ENCODE assay signal across 15 cellular contexts in the genomic region with DNA sequence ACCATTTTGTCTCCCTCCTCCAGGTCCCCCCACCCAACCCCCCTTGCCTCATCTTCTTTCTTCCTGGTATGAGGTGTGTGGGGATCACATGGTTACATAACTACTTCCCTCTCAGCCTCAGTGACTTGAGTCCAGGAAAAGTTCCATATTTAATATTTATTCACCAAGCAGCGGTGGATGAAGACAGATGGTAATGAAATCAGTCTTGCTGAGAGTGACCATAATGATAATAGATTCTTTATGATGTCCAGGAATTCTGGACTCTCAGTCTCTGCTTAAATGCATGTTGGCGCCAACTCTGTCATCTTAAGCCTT.
DNase-seq lines count a peak whose midpoint lies in the region; ATAC-seq, FAIRE-seq and TF ChIP-seq lines count a peak whose summit lies in the region.
"Had no signal": no experiment of that assay in that cellular context is flagged by ENCODE, and none has a peak within 500 bp of the region (broad histone marks: within the 10 kb centered on the region; RNA-seq: fewer than 3 reads in every experiment).

No MANE protein-coding gene starts in this region.

- no peaks in the 10 kb centered on the region for H3K36me3 ChIP-seq in GM23248 (ENCODE audit: low read depth)
- no peaks in the 10 kb centered on the region for H3K36me3 ChIP-seq in keratinocyte (ENCODE audit: control insufficient read depth in 2 of 2, extremely low read depth in 1 of 2, insufficient read depth in 2 of 2, low read length in 2 of 2)
- H3K36me3 ChIP-seq in uterus = no peaks in the 10 kb centered on the region
- H3K36me3 ChIP-seq: BE2C, HAP-1 had no signal

- in situ Hi-C loops in GM23248 (cut with MboI) = no loop called here

- H3K27ac ChIP-seq in GM23248 = no peak overlapping the region
- peak overlapping the region; percentile 79 for H3K27ac ChIP-seq in VCaP
- H3K27ac ChIP-seq in keratinocyte (ENCODE audit: control insufficient read depth, insufficient read depth, low read length) = no peak overlapping the region
- peak overlapping the region; percentile 43 to 56 for H3K27ac ChIP-seq in uterus

- no peak for ATAC-seq in activated CD8-positive, alpha-beta memory T cell treated with anti-CD3 and anti-CD28 coated beads, Interleukin-2, amount 10 ng/mL, durations not matched to agents 7 days and 5 days

- H3K79me2 ChIP-seq in GM23248 (ENCODE audit: insufficient read depth) (no peaks in the 10 kb centered on the region), keratinocyte (ENCODE audit: control insufficient read depth, insufficient read depth, low read length) (no peaks in the 10 kb centered on the region)

- FAIRE-seq in keratinocyte (lab: Jason Lieb, UNC) = no peak
- FAIRE-seq: H1 had no signal

- peaks cover 47% of the 10 kb centered on the region for H3K4me1 ChIP-seq in GM23248 (ENCODE audit: insufficient read depth)
- peaks cover 57% of the 10 kb centered on the region for H3K4me1 ChIP-seq in keratinocyte (ENCODE audit: control insufficient read depth, extremely low read depth, insufficient read depth, low read length)
- peaks cover 0 to 6% of the 10 kb centered on the region in 2 donors for H3K4me1 ChIP-seq in uterus
- H3K4me1 ChIP-seq: HAP-1 had no signal

- intact Hi-C loops in uterus (cut with DNase I; ENCODE audit: low total_unique reads) = no loop called here

- no peak overlapping the region for H3K4me3 Mint-ChIP-seq in activated CD8-positive, alpha-beta memory T cell treated with anti-CD3 and anti-CD28 coated beads, Interleukin-2, amount 10 ng/mL, durations not matched to agents 7 days and 5 days
- H3K4me3 Mint-ChIP-seq: CD14-positive monocyte; CD4-positive, alpha-beta memory T cell had no signal

- no peaks in the 10 kb centered on the region for H3K9me3 Mint-ChIP-seq in activated CD8-positive, alpha-beta memory T cell treated with anti-CD3 and anti-CD28 coated beads, Interleukin-2, amount 10 ng/mL, durations not matched to agents 7 days and 5 days (ENCODE audit: low read depth)
- H3K9me3 Mint-ChIP-seq: CD14-positive monocyte had no signal

- DNase-seq in GM23248 = no peak
- no peak for DNase-seq in keratinocyte (ENCODE audit: low read depth, low spot score)
- DNase-seq in uterus = no peak
- no peak for DNase-seq in GDM1 (lab: John Stamatoyannopoulos, UW)
- no peak for DNase-seq in activated CD8-positive, alpha-beta memory T cell treated with anti-CD3 and anti-CD28 coated beads, Interleukin-2, amount 10 ng/mL, durations not matched to agents 7 days and 5 days
- DNase-seq in H4 (ENCODE audit: low spot score) = no peak
- DNase-seq: BE2C; CD4-positive, alpha-beta memory T cell; DMS153; DMS79; GF-D8 had no signal

- TF ChIP-seq POLR2A in uterus (IDR thresholded peaks at IDR 0.05) = no peak

- peaks cover 29% of the 10 kb centered on the region for H3K27me3 Mint-ChIP-seq in activated CD8-positive, alpha-beta memory T cell treated with anti-CD3 and anti-CD28 coated beads, Interleukin-2, amount 10 ng/mL, durations not matched to agents 7 days and 5 days

- H4K20me1 ChIP-seq in GM23248 (ENCODE audit: insufficient read depth) (no peaks in the 10 kb centered on the region), keratinocyte (ENCODE audit: control insufficient read depth, extremely low read depth, insufficient read depth, low read length) (no peaks in the 10 kb centered on the region)

- no peak overlapping the region for H3K27ac Mint-ChIP-seq in activated CD8-positive, alpha-beta memory T cell treated with anti-CD3 and anti-CD28 coated beads, Interleukin-2, amount 10 ng/mL, durations not matched to agents 7 days and 5 days
- H3K27ac Mint-ChIP-seq: CD4-positive, alpha-beta memory T cell had no signal

- no peaks in the 10 kb centered on the region for H3K9me1 ChIP-seq in keratinocyte (ENCODE audit: control insufficient read depth, extremely low read depth, insufficient read depth, low read length)

- WGBS in GM23248 (ENCODE audit: low coverage in 1 of 2, low lambda C conversion rate in 2 of 2, missing lambda C conversion rate in 2 of 2), 2 experiments = 45 to 61% methylated on average over 2 of the region's 2 CpGs

- H3K36me3 Mint-ChIP-seq in activated CD8-positive, alpha-beta memory T cell treated with anti-CD3 and anti-CD28 coated beads, Interleukin-2, amount 10 ng/mL, durations not matched to agents 7 days and 5 days = no peaks in the 10 kb centered on the region
- H3K36me3 Mint-ChIP-seq: CD14-positive monocyte; CD4-positive, alpha-beta memory T cell had no signal

- no peaks in the 10 kb centered on the region for H3K9me3 ChIP-seq in GM23248 (ENCODE audit: low read depth)
- no peaks in the 10 kb centered on the region for H3K9me3 ChIP-seq in keratinocyte (ENCODE audit: control insufficient read depth, low read depth, low read length)
- H3K9me3 ChIP-seq in uterus = no peaks in the 10 kb centered on the region
- H3K9me3 ChIP-seq: BE2C, HAP-1 had no signal

- TF ChIP-seq CTCF in VCaP (conservative IDR thresholded peaks at IDR 0.05) (no peak), keratinocyte (optimal IDR thresholded peaks at IDR 0.05 in 1 of 3, IDR thresholded peaks at IDR 0.05 in 1 of 3, conservative IDR thresholded peaks at IDR 0.05 in 1 of 3; ENCODE audit: extremely low read depth in 1 of 3, insufficient read depth in 2 of 3, low read length in 3 of 3) (no peak), uterus (IDR thresholded peaks at IDR 0.05) (no peak)

- H3F3A ChIP-seq in GM23248 (ENCODE audit: insufficient read depth) = peaks cover 34% of the 10 kb centered on the region

- H3K9me2 ChIP-seq in GM23248 (ENCODE audit: insufficient read depth) = no peaks in the 10 kb centered on the region

- H3K4me1 Mint-ChIP-seq in activated CD8-positive, alpha-beta memory T cell treated with anti-CD3 and anti-CD28 coated beads, Interleukin-2, amount 10 ng/mL, durations not matched to agents 7 days and 5 days = no peaks in the 10 kb centered on the region
- H3K4me1 Mint-ChIP-seq: CD14-positive monocyte; CD4-positive, alpha-beta memory T cell had no signal

- H3K27me3 ChIP-seq in GM23248 (replicated peaks; ENCODE audit: insufficient read depth) (no peaks in the 10 kb centered on the region), keratinocyte (ENCODE audit: control insufficient read depth, extremely low read depth, insufficient read depth, low read length) (no peaks in the 10 kb centered on the region), uterus (no peaks in the 10 kb centered on the region)
- H3K27me3 ChIP-seq: BE2C had no signal

- peak overlapping the region; percentile 21 for H3K4me2 ChIP-seq in GM23248 (ENCODE audit: unreplicated experiment)
- H3K4me2 ChIP-seq in keratinocyte (ENCODE audit: control insufficient read depth, extremely low read depth, insufficient read depth, low read depth, low read length) = peak overlapping the region; percentile 60

- dilution Hi-C loops in keratinocyte (cut with MboI; ENCODE audit: extremely low pct_ligation_motif_present, low sequenced_read_pairs) = no loop called here

- H3K9ac ChIP-seq in GM23248 = no peak overlapping the region
- H3K9ac ChIP-seq in keratinocyte (ENCODE audit: control insufficient read depth, extremely low read depth, insufficient read depth, low read length) = no peak overlapping the region

- H2AFZ ChIP-seq in GM23248 = no peak overlapping the region
- no peak overlapping the region for H2AFZ ChIP-seq in keratinocyte (ENCODE audit: control insufficient read depth, low read length)

- CTCF ChIA-PET in activated CD8-positive, alpha-beta memory T cell treated with anti-CD3 and anti-CD28 coated beads, Interleukin-2, amount 10 ng/mL, durations not matched to agents 7 days and 5 days (lab: Charles Lee) = interaction anchor here (0.5 kb wide), 1 partner anchor 75 kb away, joined by 3 read pairs; no protein-coding TSS in a partner anchor

- H3K4me3 ChIP-seq in GM23248 = no peak overlapping the region
- H3K4me3 ChIP-seq in keratinocyte (ENCODE audit: control insufficient read depth in 2 of 3, extremely low read depth in 1 of 3, insufficient read depth in 2 of 3, low read depth in 1 of 3, low read length in 3 of 3) = no peak overlapping the region
- no peak overlapping the region for H3K4me3 ChIP-seq in uterus
- H3K4me3 ChIP-seq: HAP-1 had no signal

Comparison
In these comparisons a context has a peak if more than half of its experiments do, and no peak if none do; other contexts are left out.
1. H3K27ac ChIP-seq: peak in VCaP (single experiment) and uterus (2 of 2); none in GM23248 (single experiment) and keratinocyte (single experiment).